ENCODE assay signal across 8 cellular contexts in genomic region chr19:2270572-2271515, GRCh38. TPM values are rescaled to one million over a fixed set of nuclear protein-coding genes. Genes with fewer than 3 reads are reported as not detected.
A peak's percentile ranks its signal among the peaks of the same experiment; 100 is the strongest.
DNase-seq lines count a peak whose midpoint lies in the region; ATAC-seq and TF ChIP-seq lines count a peak whose summit lies in the region.

No MANE protein-coding gene starts in this region.

- no peak for TF ChIP-seq POLR2A in testis (IDR thresholded peaks at IDR 0.05)

- peaks cover 6% of the 10 kb centered on the region; the same call in 1 of the 2 replicates for H4K20me1 ChIP-seq in SU-DHL-6 (ENCODE audit: low read depth, low read length)

- H3K9ac ChIP-seq in SU-DHL-6 (ENCODE audit: low read length) = peak overlapping the region; percentile 99

- peaks cover 30% of the 10 kb centered on the region for H3F3A ChIP-seq in SU-DHL-6 (ENCODE audit: insufficient read depth)

- H3K36me3 ChIP-seq in SU-DHL-6 (ENCODE audit: low read length) (peaks cover 3% of the 10 kb centered on the region; the same call in 1 of the 2 replicates), testis (ENCODE audit: low read depth, missing control alignments) (no peaks in the 10 kb centered on the region)

- intact Hi-C loops in head of caudate nucleus (cut with DNase I) = loop anchor here (5.0 kb wide), 1 partner anchor 46 kb away; no protein-coding TSS in a partner anchor
- intact Hi-C loops in testis (cut with DNase I; ENCODE audit: low total_unique reads) = loop anchor here (5.0 to 10.0 kb wide), 3 partner anchors 39 to 124 kb away; partner anchors contain the start of gene AP3D1

- H3K27me3 Mint-ChIP-seq in activated naive CD8-positive, alpha-beta T cell treated with anti-CD3 and anti-CD28 coated beads, Interleukin-2, amount 10 ng/mL, durations not matched to agents 7 days and 5 days = no peaks in the 10 kb centered on the region

- DNase-seq in AG10803 (ENCODE audit: low read depth) (peak; percentile 86), HFF-Myc (ENCODE audit: extremely low read depth, low read depth) (no peak), head of caudate nucleus (peak; percentile 30 to 88 (median 74)), occipital lobe (lab: John Stamatoyannopoulos, UW) (peak; percentile 60), testis (peak; percentile 79)
- peak; percentile 75 for DNase-seq in activated naive CD8-positive, alpha-beta T cell treated with anti-CD3 and anti-CD28 coated beads, Interleukin-2, amount 10 ng/mL, durations not matched to agents 7 days and 5 days

- POLR2A ChIA-PET in activated naive CD8-positive, alpha-beta T cell treated with anti-CD3 and anti-CD28 coated beads, Interleukin-2, amount 10 ng/mL, durations not matched to agents 7 days and 5 days (lab: Charles Lee) = interaction anchor here (0.6 to 7.3 kb wide), 16 partner anchors 9 to 373 kb away, joined by 3 to 71 read pairs (median 4); partner anchors contain the start of genes AMH, AP3D1, GADD45B and JSRP1

- peak overlapping the region; percentile 92 for H3K27ac ChIP-seq in SU-DHL-6 (ENCODE audit: low read depth, low read length)
- H3K27ac ChIP-seq in testis = peak overlapping the region; percentile 99

- peak overlapping the region; percentile 90 for H3K4me3 Mint-ChIP-seq in activated naive CD8-positive, alpha-beta T cell treated with anti-CD3 and anti-CD28 coated beads, Interleukin-2, amount 10 ng/mL, durations not matched to agents 7 days and 5 days

- peaks cover 44% of the 10 kb centered on the region for H3K4me1 ChIP-seq in testis

- H3K27me3 ChIP-seq in SU-DHL-6 (ENCODE audit: low read length) (no peaks in the 10 kb centered on the region), testis (no peaks in the 10 kb centered on the region)

- no peaks in the 10 kb centered on the region for H3K9me2 ChIP-seq in SU-DHL-6 (replicated peaks; ENCODE audit: insufficient read depth, low read length)

- H3K9me3 ChIP-seq in SU-DHL-6 (ENCODE audit: insufficient read depth, low read length) (no peaks in the 10 kb centered on the region), testis (no peaks in the 10 kb centered on the region)

- H3K9me3 Mint-ChIP-seq in activated naive CD8-positive, alpha-beta T cell treated with anti-CD3 and anti-CD28 coated beads, Interleukin-2, amount 10 ng/mL, durations not matched to agents 7 days and 5 days = no peaks in the 10 kb centered on the region

- H3K4me3 ChIP-seq in AG10803 (ENCODE audit: low read length) (peak overlapping the region; percentile 95), HFF-Myc (replicated peaks; ENCODE audit: low read depth, low read length) (peak overlapping the region; percentile 98), SU-DHL-6 (ENCODE audit: insufficient read depth, low read length, poor library complexity, severe bottlenecking) (peak overlapping the region; percentile 77), testis (peak overlapping the region; percentile 80 to 100)

- peaks cover 42% of the 10 kb centered on the region for H3K79me2 ChIP-seq in SU-DHL-6 (ENCODE audit: insufficient read depth, low read length)

- H2AFZ ChIP-seq in SU-DHL-6 (ENCODE audit: low read depth, low read length, severe bottlenecking) = no peak overlapping the region

- H3K27ac Mint-ChIP-seq in activated naive CD8-positive, alpha-beta T cell treated with anti-CD3 and anti-CD28 coated beads, Interleukin-2, amount 10 ng/mL, durations not matched to agents 7 days and 5 days = peak overlapping the region; percentile 88

- ATAC-seq in activated naive CD8-positive, alpha-beta T cell treated with anti-CD3 and anti-CD28 coated beads, Interleukin-2, amount 10 ng/mL, durations not matched to agents 7 days and 5 days (ENCODE audit: low read depth) = peak; percentile 6
- ATAC-seq in HG02588 (IDR thresholded peaks at IDR 0.05; ENCODE audit: unreplicated experiment) = no peak

- peak overlapping the region; percentile 94 for H3K4me2 ChIP-seq in SU-DHL-6 (ENCODE audit: low read depth, low read length, poor library complexity, severe bottlenecking)

- peaks cover 25% of the 10 kb centered on the region for H3K36me3 Mint-ChIP-seq in activated naive CD8-positive, alpha-beta T cell treated with anti-CD3 and anti-CD28 coated beads, Interleukin-2, amount 10 ng/mL, durations not matched to agents 7 days and 5 days

- TF ChIP-seq CTCF in AG10803 (conservative IDR thresholded peaks at IDR 0.05; ENCODE audit: low read length) (no peak), HFF-Myc (IDR thresholded peaks at IDR 0.05; ENCODE audit: low read depth, low read length, missing control alignments) (no peak), SU-DHL-6 (IDR thresholded peaks at IDR 0.05; ENCODE audit: insufficient read depth, low read length, poor library complexity, severe bottlenecking) (no peak), testis (IDR thresholded peaks at IDR 0.05) (no peak)

- peaks cover 36% of the 10 kb centered on the region for H3K4me1 Mint-ChIP-seq in activated naive CD8-positive, alpha-beta T cell treated with anti-CD3 and anti-CD28 coated beads, Interleukin-2, amount 10 ng/mL, durations not matched to agents 7 days and 5 days

- WGBS in testis, 2 donors = 0 to 1% methylated on average over 12 to 64 of the region's 83 CpGs

RNA-seq across cellular contexts. Expression of gene PEAK3, which starts 11.1 kb away (rescaled TPM):
- total RNA-seq in activated naive CD8-positive, alpha-beta T cell treated with anti-CD3 and anti-CD28 coated beads, Interleukin-2, amount 10 ng/mL, durations not matched to agents 7 days and 5 days = under 1 TPM in 1 of 2 experiments, not detected in 1; 0.14 TPM
- not detected for total RNA-seq in occipital lobe
- under 1 TPM; 0.37 to 0.55 TPM for total RNA-seq in testis
- 0.16 TPM for polyA plus RNA-seq in testis (ENCODE audit: insufficient read depth, low read depth, low replicate concordance)

RNA-seq across cellular contexts. Expression of gene JSRP1, which starts 14.6 kb away (rescaled TPM):
- total RNA-seq in activated naive CD8-positive, alpha-beta T cell treated with anti-CD3 and anti-CD28 coated beads, Interleukin-2, amount 10 ng/mL, durations not matched to agents 7 days and 5 days = 1 to 10 TPM; 1.1 to 1.4 TPM
- not detected for total RNA-seq in occipital lobe
- 1 to 10 TPM; 2.2 to 2.6 TPM for total RNA-seq in testis
- 4.6 TPM for polyA plus RNA-seq in testis (ENCODE audit: insufficient read depth, low read depth, low replicate concordance)

RNA-seq across cellular contexts. Expression of gene AMH, which starts 21.7 kb away (rescaled TPM):
- 10 to 100 TPM in 1 of 2 experiments, 1 to 10 TPM in 1; 9.7 to 10.4 TPM for total RNA-seq in activated naive CD8-positive, alpha-beta T cell treated with anti-CD3 and anti-CD28 coated beads, Interleukin-2, amount 10 ng/mL, durations not matched to agents 7 days and 5 days
- not detected for total RNA-seq in occipital lobe
- total RNA-seq in testis = 100 to 1,000 TPM; 180 to 268 TPM
- 50.8 TPM for polyA plus RNA-seq in testis (ENCODE audit: insufficient read depth, low read depth, low replicate concordance)

RNA-seq across cellular contexts. Expression of gene SF3A2, which starts 34.2 kb away (rescaled TPM):
- 100 to 1,000 TPM; 171 TPM for total RNA-seq in activated naive CD8-positive, alpha-beta T cell treated with anti-CD3 and anti-CD28 coated beads, Interleukin-2, amount 10 ng/mL, durations not matched to agents 7 days and 5 days
- total RNA-seq in occipital lobe (26.4 TPM), testis (100 to 1,000 TPM; 102 to 122 TPM)
- 117 TPM for polyA plus RNA-seq in testis (ENCODE audit: insufficient read depth, low read depth, low replicate concordance)

RNA-seq across cellular contexts. Expression of gene PLEKHJ1, which starts 34.7 kb away (rescaled TPM):
- 10 to 100 TPM; 69.8 to 71.3 TPM for total RNA-seq in activated naive CD8-positive, alpha-beta T cell treated with anti-CD3 and anti-CD28 coated beads, Interleukin-2, amount 10 ng/mL, durations not matched to agents 7 days and 5 days
- total RNA-seq in occipital lobe (35.7 TPM), testis (100 to 1,000 TPM; 126 to 153 TPM)
- 111 TPM for polyA plus RNA-seq in testis (ENCODE audit: insufficient read depth, low read depth, low replicate concordance)

Comparison
In these comparisons a context has a peak if more than half of its experiments do, and no peak if none do; other contexts are left out.
1. RNA of gene AMH, which starts 21.7 kb away (total RNA-seq): 180 to 268 TPM in testis; 9.7 to 10.4 TPM in activated naive CD8-positive, alpha-beta T cell treated with anti-CD3 and anti-CD28 coated beads, Interleukin-2, amount 10 ng/mL, durations not matched to agents 7 days and 5 days and not detected in occipital lobe (single experiment); every median in the first group is over 10 times any median in the second.
2. Peak in every context shown above with its lines, with median percentiles within 50 percentile points of each other: H3K4me3 ChIP-seq.